9 cellular contexts compared by ENCODE assay signal in the genomic region with DNA sequence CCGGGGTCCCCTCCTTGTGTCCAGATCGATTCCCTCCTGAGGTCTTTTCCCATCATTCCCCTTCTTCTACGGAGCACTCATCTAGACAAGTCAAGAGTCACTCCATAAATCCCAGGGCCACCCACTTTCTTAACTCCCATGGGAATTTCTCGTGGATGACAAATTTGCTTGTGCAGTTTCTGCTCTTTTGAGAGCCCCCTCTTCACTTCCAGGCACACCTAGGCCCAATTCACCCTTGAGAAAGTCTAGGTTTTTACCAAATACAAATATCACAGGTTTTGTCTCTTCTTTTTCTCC. TPM values are rescaled to one million over a fixed set of nuclear protein-coding genes. Genes with fewer than 3 reads are reported as not detected.
A peak's percentile ranks its signal among the peaks of the same experiment; 100 is the strongest.
DNase-seq lines count a peak whose midpoint lies in the region; ATAC-seq and TF ChIP-seq lines count a peak whose summit lies in the region.
"Had no signal": no experiment of that assay in that cellular context is flagged by ENCODE, and none has a peak within 500 bp of the region (broad histone marks: within the 10 kb centered on the region; RNA-seq: fewer than 3 reads in every experiment).

No MANE protein-coding gene starts in this region.

- H3K4me1 Mint-ChIP-seq in HFFc6 (ENCODE audit: low read depth) = peaks cover 23% of the 10 kb centered on the region
- H3K4me1 Mint-ChIP-seq in activated CD4-positive, alpha-beta memory T cell treated with anti-CD3 and anti-CD28 coated beads, Interleukin-2, amount 10 ng/mL, durations not matched to agents 7 days and 5 days = peaks cover 38% of the 10 kb centered on the region
- H3K4me1 Mint-ChIP-seq in stimulated activated memory B cell treated with anti-CD40 and anti-IgM and Interleukin-4, amounts not matched to agents 10 μg/mL and 1 μg/mL and 100 μg/mL, for 72 hours = peaks cover 31% of the 10 kb centered on the region

- CTCF ChIA-PET in activated CD4-positive, alpha-beta memory T cell treated with anti-CD3 and anti-CD28 coated beads, Interleukin-2, amount 10 ng/mL, durations not matched to agents 7 days and 5 days (lab: Charles Lee) = interaction anchor here (0.7 to 4.3 kb wide), 8 partner anchors 9 to 182 kb away, joined by 3 to 36 read pairs (median 3); a partner anchor contains a TSS

- H3K9me3 Mint-ChIP-seq in HFFc6 = no peaks in the 10 kb centered on the region
- H3K9me3 Mint-ChIP-seq in activated CD4-positive, alpha-beta memory T cell treated with anti-CD3 and anti-CD28 coated beads, Interleukin-2, amount 10 ng/mL, durations not matched to agents 7 days and 5 days = no peaks in the 10 kb centered on the region
- H3K9me3 Mint-ChIP-seq in stimulated activated memory B cell treated with anti-CD40 and anti-IgM and Interleukin-4, amounts not matched to agents 10 μg/mL and 1 μg/mL and 100 μg/mL, for 72 hours = no peaks in the 10 kb centered on the region

- POLR2A ChIA-PET in activated CD4-positive, alpha-beta memory T cell treated with anti-CD3 and anti-CD28 coated beads, Interleukin-2, amount 10 ng/mL, durations not matched to agents 7 days and 5 days (lab: Charles Lee) = interaction anchor here (0.7 to 6.1 kb wide), 17 partner anchors 10 to 317 kb away, joined by 3 to 91 read pairs (median 6); a partner anchor contains a TSS

- ATAC-seq in stimulated activated memory B cell treated with anti-CD40 and anti-IgM and Interleukin-4, amounts not matched to agents 10 μg/mL and 1 μg/mL and 100 μg/mL, for 72 hours = no peak
- no peak for ATAC-seq in HG02588 (IDR thresholded peaks at IDR 0.05; ENCODE audit: unreplicated experiment)
- no peak for ATAC-seq in HG03342 (IDR thresholded peaks at IDR 0.05; ENCODE audit: unreplicated experiment)
- no peak for ATAC-seq in GM21737 (IDR thresholded peaks at IDR 0.05; ENCODE audit: unreplicated experiment)

- no peak for DNase-seq in HFFc6
- no peak for DNase-seq in activated CD4-positive, alpha-beta memory T cell treated with anti-CD3 and anti-CD28 coated beads, Interleukin-2, amount 10 ng/mL, durations not matched to agents 7 days and 5 days
- DNase-seq in stimulated activated CD4-positive, alpha-beta T cell treated with anti-CD3 and anti-CD28 coated beads, Interleukin-4, amount 100 ng/mL, for 4 hours = no peak

- H3K36me3 Mint-ChIP-seq in HFFc6 (ENCODE audit: low read depth) = peaks cover 31% of the 10 kb centered on the region; the same call in 1 of the 2 replicates
- H3K36me3 Mint-ChIP-seq in activated CD4-positive, alpha-beta memory T cell treated with anti-CD3 and anti-CD28 coated beads, Interleukin-2, amount 10 ng/mL, durations not matched to agents 7 days and 5 days (ENCODE audit: low read depth) = peaks cover 38% of the 10 kb centered on the region
- H3K36me3 Mint-ChIP-seq in stimulated activated memory B cell treated with anti-CD40 and anti-IgM and Interleukin-4, amounts not matched to agents 10 μg/mL and 1 μg/mL and 100 μg/mL, for 72 hours = peaks cover 43% of the 10 kb centered on the region

- TF ChIP-seq CTCF in HFFc6 (IDR thresholded peaks at IDR 0.05) = no peak

- H3K4me3 Mint-ChIP-seq in HFFc6 = peak overlapping the region; percentile 99
- H3K4me3 Mint-ChIP-seq in activated CD4-positive, alpha-beta memory T cell treated with anti-CD3 and anti-CD28 coated beads, Interleukin-2, amount 10 ng/mL, durations not matched to agents 7 days and 5 days = peak overlapping the region; percentile 95
- peak overlapping the region; percentile 95 for H3K4me3 Mint-ChIP-seq in stimulated activated memory B cell treated with anti-CD40 and anti-IgM and Interleukin-4, amounts not matched to agents 10 μg/mL and 1 μg/mL and 100 μg/mL, for 72 hours

- peak overlapping the region; percentile 92 for H3K27ac Mint-ChIP-seq in HFFc6
- H3K27ac Mint-ChIP-seq in activated CD4-positive, alpha-beta memory T cell treated with anti-CD3 and anti-CD28 coated beads, Interleukin-2, amount 10 ng/mL, durations not matched to agents 7 days and 5 days = peak overlapping the region; percentile 86
- H3K27ac Mint-ChIP-seq in stimulated activated memory B cell treated with anti-CD40 and anti-IgM and Interleukin-4, amounts not matched to agents 10 μg/mL and 1 μg/mL and 100 μg/mL, for 72 hours = peak overlapping the region; percentile 97

- no peaks in the 10 kb centered on the region for H3K27me3 Mint-ChIP-seq in HFFc6 (ENCODE audit: insufficient read depth)
- no peaks in the 10 kb centered on the region for H3K27me3 Mint-ChIP-seq in activated CD4-positive, alpha-beta memory T cell treated with anti-CD3 and anti-CD28 coated beads, Interleukin-2, amount 10 ng/mL, durations not matched to agents 7 days and 5 days
- no peaks in the 10 kb centered on the region for H3K27me3 Mint-ChIP-seq in stimulated activated memory B cell treated with anti-CD40 and anti-IgM and Interleukin-4, amounts not matched to agents 10 μg/mL and 1 μg/mL and 100 μg/mL, for 72 hours

- peak overlapping the region; percentile 94 for H3K4me3 ChIP-seq in iPS-11a (ENCODE audit: low read depth, low read length)

RNA-seq across cellular contexts. Expression of a gene that starts 0.5 kb away (rescaled TPM):
- 100 to 1,000 TPM; 104 to 118 (median 106) TPM for total RNA-seq in HFFc6 (2021; fragmentation: NEBNext Ultra II Directional; extraction: Animal tissue kit (Norgen Biotek cat#: 25700))
- 10 to 100 TPM; 54.3 to 56.2 TPM for total RNA-seq in activated CD4-positive, alpha-beta memory T cell treated with anti-CD3 and anti-CD28 coated beads, Interleukin-2, amount 10 ng/mL, durations not matched to agents 7 days and 5 days

RNA-seq across cellular contexts. Expression of a gene that starts 7.2 kb away (rescaled TPM):
- total RNA-seq in HFFc6 (2021; fragmentation: NEBNext Ultra II Directional; extraction: Animal tissue kit (Norgen Biotek cat#: 25700)) = not detected
- total RNA-seq in activated CD4-positive, alpha-beta memory T cell treated with anti-CD3 and anti-CD28 coated beads, Interleukin-2, amount 10 ng/mL, durations not matched to agents 7 days and 5 days = not detected
- total RNA-seq: M059J had no signal

RNA-seq across cellular contexts. Expression of a gene that starts 12.3 kb away (rescaled TPM):
- under 1 TPM; 0.36 to 0.76 (median 0.60) TPM for total RNA-seq in HFFc6 (2021; fragmentation: NEBNext Ultra II Directional; extraction: Animal tissue kit (Norgen Biotek cat#: 25700))
- total RNA-seq in activated CD4-positive, alpha-beta memory T cell treated with anti-CD3 and anti-CD28 coated beads, Interleukin-2, amount 10 ng/mL, durations not matched to agents 7 days and 5 days = under 1 TPM in 1 of 2 experiments, not detected in 1; 0.15 TPM
- total RNA-seq: M059J had no signal

RNA-seq across cellular contexts. Expression of a gene that starts 13.6 kb away (rescaled TPM):
- total RNA-seq in HFFc6 (2021; fragmentation: NEBNext Ultra II Directional; extraction: Animal tissue kit (Norgen Biotek cat#: 25700)) = 10 to 100 TPM; 15.1 to 18.9 (median 16.8) TPM
- total RNA-seq in activated CD4-positive, alpha-beta memory T cell treated with anti-CD3 and anti-CD28 coated beads, Interleukin-2, amount 10 ng/mL, durations not matched to agents 7 days and 5 days = 10 to 100 TPM; 17.2 to 17.5 TPM

RNA-seq across cellular contexts. Expression of a gene that starts 22.3 kb away (rescaled TPM):
- 10 to 100 TPM; 73.8 to 89.7 (median 85.2) TPM for total RNA-seq in HFFc6 (2021; fragmentation: NEBNext Ultra II Directional; extraction: Animal tissue kit (Norgen Biotek cat#: 25700))
- 10 to 100 TPM; 25.2 to 26.5 TPM for total RNA-seq in activated CD4-positive, alpha-beta memory T cell treated with anti-CD3 and anti-CD28 coated beads, Interleukin-2, amount 10 ng/mL, durations not matched to agents 7 days and 5 days
